ENCODE assay signal across 20 cellular contexts in genomic region chr17:69012895-69013805, GRCh38. TPM values are rescaled to one million over a fixed set of nuclear protein-coding genes. Genes with fewer than 3 reads are reported as not detected.
DNase-seq lines count a peak whose midpoint lies in the region; ATAC-seq, FAIRE-seq and TF ChIP-seq lines count a peak whose summit lies in the region.
"Had no signal": no experiment of that assay in that cellular context is flagged by ENCODE, and none has a peak within 500 bp of the region (broad histone marks: within the 10 kb centered on the region; RNA-seq: fewer than 3 reads in every experiment).

No MANE protein-coding gene starts in this region.

- no peak for ATAC-seq in HG03139 (IDR thresholded peaks at IDR 0.05; ENCODE audit: unreplicated experiment)
- no peak for ATAC-seq in HG03460 (IDR thresholded peaks at IDR 0.05; ENCODE audit: unreplicated experiment)
- ATAC-seq: activated naive CD4-positive, alpha-beta T cell treated with anti-CD3 and anti-CD28 coated beads, Interleukin-2, amount 50 U/mL, for 72 hours had no signal

- POLR2A ChIA-PET in A673 (lab: Charles Lee; ENCODE audit: low non-redundant PET) = no interaction called here

- no peaks in the 10 kb centered on the region for H3K9me3 ChIP-seq in A673 (ENCODE audit: low read depth, low read length, poor library complexity, severe bottlenecking)
- no peaks in the 10 kb centered on the region for H3K9me3 ChIP-seq in effector memory CD4-positive, alpha-beta T cell (ENCODE audit: control insufficient read depth, low read length)
- H3K9me3 ChIP-seq: Caco-2 had no signal

- no peak for TF ChIP-seq CTCF in A673 (conservative IDR thresholded peaks at IDR 0.05; ENCODE audit: low read depth, low read length)

- CTCF ChIA-PET in A673 (lab: Charles Lee) = interaction anchor here (0.6 kb wide), 1 partner anchor 362 kb away, joined by 5 read pairs; no protein-coding TSS in a partner anchor

- H3K4me3 ChIP-seq in A673 (ENCODE audit: low read depth, low read length, poor library complexity, severe bottlenecking) = no peak overlapping the region
- H3K4me3 ChIP-seq in effector memory CD4-positive, alpha-beta T cell (ENCODE audit: insufficient read depth, low read depth, low read length, poor library complexity, severe bottlenecking) = no peak overlapping the region
- H3K4me3 ChIP-seq: neural progenitor cell had no signal

- H3K4me1 ChIP-seq in A673 (ENCODE audit: insufficient read depth, low read length, poor library complexity, severe bottlenecking) = no peaks in the 10 kb centered on the region
- no peaks in the 10 kb centered on the region for H3K4me1 ChIP-seq in effector memory CD4-positive, alpha-beta T cell (ENCODE audit: control insufficient read depth, insufficient read depth, low read length, poor library complexity, severe bottlenecking)
- H3K4me1 ChIP-seq: Caco-2, neural progenitor cell had no signal

- FAIRE-seq in GM19239 (lab: Jason Lieb, UNC) = no peak
- FAIRE-seq: A204.1 had no signal

- intact Hi-C loops in A673 (cut with micrococcal nuclease; ENCODE audit: unreplicated experiment) = no loop called here

- H3K27me3 ChIP-seq in A673 (replicated peaks; ENCODE audit: insufficient read depth, low read depth, low read length, poor library complexity) = no peaks in the 10 kb centered on the region
- H3K27me3 ChIP-seq in effector memory CD4-positive, alpha-beta T cell (replicated peaks; ENCODE audit: control insufficient read depth, insufficient read depth, low read length, poor library complexity, severe bottlenecking) = no peaks in the 10 kb centered on the region
- H3K27me3 ChIP-seq: neural progenitor cell had no signal

- DNase-seq in A673 (ENCODE audit: low spot score) (peak; percentile 3), HT1080 (ENCODE audit: low read depth) (peak; percentile 65), astrocyte of the hippocampus (ENCODE audit: low read depth, low spot score) (peak; percentile 0), glomerular endothelial cell (ENCODE audit: extremely low read depth, low read depth, low spot score) (peak; percentile 67), GM19239 (ENCODE audit: insufficient read length, low spot score) (no peak)
- DNase-seq in effector memory CD4-positive, alpha-beta T cell = no peak
- DNase-seq: activated CD4-positive, alpha-beta T cell treated with anti-CD3 and anti-CD28 coated beads for 4 hours; Caco-2; cerebellar nuclear complex; GOT3; NCI-H187 treated with DMSO at 0.1 percent for 48 hours; NCI-H526; stimulated activated naive CD4-positive, alpha-beta T cell treated with Interleukin-2 at 50 U/mL for 16 hours; T-helper 2 cell had no signal

- H3K27ac ChIP-seq in A673 (ENCODE audit: low read depth, low read length, poor library complexity, severe bottlenecking) = no peak overlapping the region
- H3K27ac ChIP-seq in effector memory CD4-positive, alpha-beta T cell (ENCODE audit: insufficient read depth, low read length, poor library complexity, severe bottlenecking) = no peak overlapping the region
- H3K27ac ChIP-seq: epithelial cell of prostate, neural progenitor cell had no signal

- no TSS peak for BruUV-seq in A673 (replicated peaks; lab: Mats Ljungman, UMichigan)

- no peaks in the 10 kb centered on the region for H3K36me3 ChIP-seq in A673 (ENCODE audit: insufficient read depth, low read length, poor library complexity, severe bottlenecking)
- H3K36me3 ChIP-seq in effector memory CD4-positive, alpha-beta T cell (ENCODE audit: control insufficient read depth, insufficient read depth, low read length) = no peaks in the 10 kb centered on the region
- H3K36me3 ChIP-seq: neural progenitor cell had no signal

RNA-seq across cellular contexts. Expression of gene ABCA9, which starts 47.6 kb away (rescaled TPM):
- total RNA-seq in A673 (2021) (1.4 and 2.1 TPM in 2 replicates), glomerular endothelial cell (0.15 and 1.8 TPM in 2 replicates)
- total RNA-seq in HT1080 (2014; rRNA removed; shearing (Covaris generic)) = not detected in 2 replicates
- not detected in 2 replicates for polyA plus RNA-seq in HT1080 (2015; cell fraction: cytosol; rRNA removed)
- polyA plus RNA-seq in HT1080 (2015; cell fraction: nucleus; rRNA removed) = not detected in 2 replicates
- total RNA-seq: activated naive CD4-positive, alpha-beta T cell treated with anti-CD3 and anti-CD28 coated beads, Interleukin-2, amount 50 U/mL, for 72 hours had no signal

RNA-seq across cellular contexts. Expression of gene ABCA8, which starts 58.0 kb away (rescaled TPM):
- total RNA-seq in A673 (2021) (0.90 TPM in 2 replicates), glomerular endothelial cell (0.12 TPM in 1 of 2 replicates, not detected in the other)
- not detected in 2 replicates for total RNA-seq in HT1080 (2014; rRNA removed; shearing (Covaris generic))
- polyA plus RNA-seq in HT1080 (2015; cell fraction: cytosol; rRNA removed) = 0.09 TPM in 1 of 2 replicates, not detected in the other
- polyA plus RNA-seq in HT1080 (2015; cell fraction: nucleus; rRNA removed) = 0.10 and 0.11 TPM in 2 replicates
- total RNA-seq: activated naive CD4-positive, alpha-beta T cell treated with anti-CD3 and anti-CD28 coated beads, Interleukin-2, amount 50 U/mL, for 72 hours had no signal

Comparison
In these comparisons a context has a peak if more than half of its experiments do, and no peak if none do; other contexts are left out.
1. DNase-seq: peak in A673 (single experiment), HT1080 (single experiment), astrocyte of the hippocampus (single experiment) and glomerular endothelial cell (single experiment); none in effector memory CD4-positive, alpha-beta T cell (0 of 3) and GM19239 (single experiment).